In the genomic region with DNA sequence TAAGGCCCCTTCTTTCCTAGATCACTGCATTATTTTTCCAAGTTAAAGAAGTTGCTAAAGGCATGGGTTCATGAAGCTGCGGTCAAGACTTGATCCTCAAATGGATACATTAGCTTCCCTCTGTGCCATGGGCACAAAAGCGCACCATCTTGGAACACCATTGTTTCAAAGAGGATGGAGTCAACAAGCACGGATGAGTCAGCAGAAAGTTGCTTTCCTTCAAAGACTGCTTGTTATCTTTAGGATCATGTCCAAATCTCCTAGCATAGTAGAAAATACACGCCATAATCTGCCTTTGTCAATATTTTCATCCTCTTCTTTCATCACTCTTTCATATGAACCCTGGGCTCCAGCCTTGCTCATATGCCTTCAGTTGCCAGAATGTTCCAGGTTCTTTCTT, we compare ENCODE assay signal across 25 cellular contexts.
"Had no signal": no experiment of that assay in that cellular context is flagged by ENCODE, and none has a peak within 500 bp of the region (broad histone marks: within the 10 kb centered on the region; RNA-seq: fewer than 3 reads in every experiment).

No MANE protein-coding gene starts in this region.

- FAIRE-seq: kidney had no signal

- H3K4me3 Mint-ChIP-seq: naive thymus-derived CD4-positive, alpha-beta T cell; nephron; neural progenitor cell; stimulated activated effector memory CD8-positive, alpha-beta T cell treated with anti-CD3 and anti-CD28 coated beads, Interleukin-12 subunit alpha, Interleukin-12 subunit beta, amount 100 ng/mL, for 72 hours had no signal

- H3K9me3 Mint-ChIP-seq: nephron; neural progenitor cell; stimulated activated effector memory CD8-positive, alpha-beta T cell treated with anti-CD3 and anti-CD28 coated beads, Interleukin-12 subunit alpha, Interleukin-12 subunit beta, amount 100 ng/mL, for 72 hours had no signal

- H3K27me3 ChIP-seq: foreskin keratinocyte, gastroesophageal sphincter, heart left ventricle, hepatocyte, left lung, neural progenitor cell, sigmoid colon, transverse colon, upper lobe of right lung, uterus had no signal

- H3K4me1 ChIP-seq: left lung, upper lobe of right lung, uterus had no signal

- H3K27ac ChIP-seq: epithelial cell of prostate, foreskin keratinocyte, gastroesophageal sphincter, heart left ventricle, hepatocyte, left lung, neural progenitor cell, parathyroid adenoma, sigmoid colon, transverse colon, upper lobe of right lung, uterus had no signal

- H3K9me3 ChIP-seq: gastroesophageal sphincter, heart left ventricle, left lung, sigmoid colon, transverse colon, upper lobe of right lung, uterus had no signal

- DNase-seq: cortex of kidney; effector CD4-positive, alpha-beta T cell; foreskin keratinocyte; heart left ventricle; kidney; left lung; mesendoderm; midbrain; naive thymus-derived CD4-positive, alpha-beta T cell; sigmoid colon; stimulated activated CD4-positive, alpha-beta T cell treated with anti-CD3 and anti-CD28 coated beads, Interleukin-2, amount 100 ng/mL, for 24 hours; stimulated activated CD4-positive, alpha-beta T cell treated with anti-CD3 and anti-CD28 coated beads, Interleukin-4, amount 100 ng/mL, for 24 hours; stimulated activated naive CD4-positive, alpha-beta T cell treated with Interleukin-2 at 50 U/mL for 16 hours; transverse colon; upper lobe of right lung; uterus had no signal

- H3K36me3 ChIP-seq: gastroesophageal sphincter, heart left ventricle, left lung, neural progenitor cell, sigmoid colon, transverse colon, upper lobe of right lung, uterus had no signal

- H3K27ac Mint-ChIP-seq: naive thymus-derived CD4-positive, alpha-beta T cell; nephron; neural progenitor cell; progenitor cell of endocrine pancreas; stimulated activated effector memory CD8-positive, alpha-beta T cell treated with anti-CD3 and anti-CD28 coated beads, Interleukin-12 subunit alpha, Interleukin-12 subunit beta, amount 100 ng/mL, for 72 hours had no signal

- H3K4me3 ChIP-seq: gastroesophageal sphincter, heart left ventricle, hepatocyte, left lung, neural progenitor cell, sigmoid colon, transverse colon, upper lobe of right lung, uterus had no signal

- H3K36me3 Mint-ChIP-seq: neural progenitor cell; stimulated activated effector memory CD8-positive, alpha-beta T cell treated with anti-CD3 and anti-CD28 coated beads, Interleukin-12 subunit alpha, Interleukin-12 subunit beta, amount 100 ng/mL, for 72 hours had no signal

- ATAC-seq: esophagus mucosa; foreskin keratinocyte; gastroesophageal sphincter; heart left ventricle; left lung; naive thymus-derived CD4-positive, alpha-beta T cell; stimulated activated effector memory CD8-positive, alpha-beta T cell treated with anti-CD3 and anti-CD28 coated beads, Interleukin-12 subunit alpha, Interleukin-12 subunit beta, amount 100 ng/mL, for 72 hours; upper lobe of right lung had no signal
